In the genomic region with DNA sequence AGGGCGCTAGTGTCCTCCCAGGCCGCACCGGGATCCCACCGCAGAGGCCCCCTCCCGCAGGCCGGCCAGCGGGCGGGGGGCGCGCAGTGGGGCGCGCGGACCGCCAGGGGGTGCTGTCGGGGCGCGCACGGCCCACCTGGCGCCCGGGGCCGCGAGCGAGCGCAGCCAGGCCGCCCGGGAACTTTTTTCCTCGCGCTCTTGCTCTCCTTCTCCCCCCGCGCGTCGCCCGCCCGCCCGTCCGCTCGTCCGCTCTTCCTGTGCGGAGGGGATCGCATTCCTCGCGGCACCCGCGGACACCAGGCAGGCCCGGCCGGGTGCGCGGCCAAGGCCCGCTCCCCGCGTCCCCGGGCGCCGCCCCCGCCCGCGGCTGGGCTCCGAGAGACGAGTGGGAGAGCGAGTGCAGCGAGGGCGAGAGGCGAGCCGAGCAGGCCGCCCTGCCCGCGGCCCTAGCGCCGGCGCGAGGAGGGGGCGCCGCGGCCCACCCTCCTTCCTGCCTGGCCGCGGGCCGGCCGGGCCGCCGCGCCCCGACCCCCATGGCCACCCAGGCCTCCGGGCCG, we compare ENCODE assay signal across 1 cellular context.
TF ChIP-seq lines count a peak whose summit lies in the region.

Gene RAI1, plus strand, starts transcription at position 272 of the 557 bp plus-strand sequence. CDS start 111,491 bp downstream, outside the sequence.

TF ChIP-seq in GM12878, 131 proteins besides CTCF, POLR2A, EP300 and RAD21 (continued from another document and continues in another):
- TF ChIP-seq SRF (IDR thresholded peaks at IDR 0.05; ENCODE audit: low read depth in 2 of 2, low read length in 2 of 2) (no peak), IKZF1 (conservative IDR thresholded peaks at IDR 0.05) (peak; percentile 86), GATAD2B (conservative IDR thresholded peaks at IDR 0.05; ENCODE audit: low read depth) (peak; percentile 89), RB1 (IDR thresholded peaks at IDR 0.05; ENCODE audit: borderline replicate concordance) (no peak; the same call in 1 of the 2 replicates), ZBTB33 (IDR thresholded peaks at IDR 0.05) (no peak), IRF5 (IDR thresholded peaks at IDR 0.05; ENCODE audit: borderline replicate concordance) (no peak), IRF4 (IDR thresholded peaks at IDR 0.05; ENCODE audit: low read depth, low read length) (no peak), NR2F1 (conservative IDR thresholded peaks at IDR 0.05) (peak; percentile 68; the same call in 1 of the 2 replicates), GABPA (IDR thresholded peaks at IDR 0.05; ENCODE audit: low read depth) (0 out of 2 replicates have a peak, but pooled peaks have one; percentile 41), SMAD5 (IDR thresholded peaks at IDR 0.05; ENCODE audit: low read depth) (no peak), WRNIP1 (IDR thresholded peaks at IDR 0.05; ENCODE audit: borderline replicate concordance, low read depth, low read length) (no peak), ATF7 (IDR thresholded peaks at IDR 0.05; ENCODE audit: low read depth) (no peak), BACH1 (IDR thresholded peaks at IDR 0.05; ENCODE audit: borderline replicate concordance) (peak; percentile 79), HDAC6 (IDR thresholded peaks at IDR 0.05; ENCODE audit: unreplicated experiment) (peak; percentile 14), JUNB (IDR thresholded peaks at IDR 0.05) (no peak), DPF2 (IDR thresholded peaks at IDR 0.05) (peak; percentile 77; the same call in 1 of the 2 replicates), SIN3A (IDR thresholded peaks at IDR 0.05; ENCODE audit: low read depth, low read length) (peak; percentile 7; the same call in 1 of the 2 replicates), ZNF622 (IDR thresholded peaks at IDR 0.05) (no peak), YBX1 (IDR thresholded peaks at IDR 0.05) (no peak), YY1 (IDR thresholded peaks at IDR 0.05; ENCODE audit: low read depth, low read length) (peak; percentile 68; the same call in 1 of the 2 replicates), BMI1 (IDR thresholded peaks at IDR 0.05; ENCODE audit: borderline replicate concordance) (no peak), REST (IDR thresholded peaks at IDR 0.05; ENCODE audit: low read depth, low read length) (no peak), ESRRA (IDR thresholded peaks at IDR 0.05; ENCODE audit: low read length) (no peak), NBN (IDR thresholded peaks at IDR 0.05) (no peak), TAF1 (IDR thresholded peaks at IDR 0.05; ENCODE audit: borderline replicate concordance, low read depth, low read length) (peak; percentile 28; the same call in 1 of the 2 replicates), RFX5 (IDR thresholded peaks at IDR 0.05; ENCODE audit: low read depth, low read length) (no peak), POLR2AphosphoS5 (IDR thresholded peaks at IDR 0.05; ENCODE audit: low read length) (no peak; the same call in 1 of the 2 replicates), USF1 (IDR thresholded peaks at IDR 0.05; ENCODE audit: borderline replicate concordance, extremely low read length, insufficient read depth, low read depth, low read length) (no peak)
- TF ChIP-seq, protein P1, sequence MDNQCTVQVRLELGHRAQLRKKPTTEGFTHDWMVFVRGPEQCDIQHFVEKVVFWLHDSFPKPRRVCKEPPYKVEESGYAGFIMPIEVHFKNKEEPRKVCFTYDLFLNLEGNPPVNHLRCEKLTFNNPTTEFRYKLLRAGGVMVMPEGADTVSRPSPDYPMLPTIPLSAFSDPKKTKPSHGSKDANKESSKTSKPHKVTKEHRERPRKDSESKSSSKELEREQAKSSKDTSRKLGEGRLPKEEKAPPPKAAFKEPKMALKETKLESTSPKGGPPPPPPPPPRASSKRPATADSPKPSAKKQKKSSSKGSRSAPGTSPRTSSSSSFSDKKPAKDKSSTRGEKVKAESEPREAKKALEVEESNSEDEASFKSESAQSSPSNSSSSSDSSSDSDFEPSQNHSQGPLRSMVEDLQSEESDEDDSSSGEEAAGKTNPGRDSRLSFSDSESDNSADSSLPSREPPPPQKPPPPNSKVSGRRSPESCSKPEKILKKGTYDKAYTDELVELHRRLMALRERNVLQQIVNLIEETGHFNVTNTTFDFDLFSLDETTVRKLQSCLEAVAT (IDR thresholded peaks at IDR 0.05): no peak
- TF ChIP-seq, protein P2, sequence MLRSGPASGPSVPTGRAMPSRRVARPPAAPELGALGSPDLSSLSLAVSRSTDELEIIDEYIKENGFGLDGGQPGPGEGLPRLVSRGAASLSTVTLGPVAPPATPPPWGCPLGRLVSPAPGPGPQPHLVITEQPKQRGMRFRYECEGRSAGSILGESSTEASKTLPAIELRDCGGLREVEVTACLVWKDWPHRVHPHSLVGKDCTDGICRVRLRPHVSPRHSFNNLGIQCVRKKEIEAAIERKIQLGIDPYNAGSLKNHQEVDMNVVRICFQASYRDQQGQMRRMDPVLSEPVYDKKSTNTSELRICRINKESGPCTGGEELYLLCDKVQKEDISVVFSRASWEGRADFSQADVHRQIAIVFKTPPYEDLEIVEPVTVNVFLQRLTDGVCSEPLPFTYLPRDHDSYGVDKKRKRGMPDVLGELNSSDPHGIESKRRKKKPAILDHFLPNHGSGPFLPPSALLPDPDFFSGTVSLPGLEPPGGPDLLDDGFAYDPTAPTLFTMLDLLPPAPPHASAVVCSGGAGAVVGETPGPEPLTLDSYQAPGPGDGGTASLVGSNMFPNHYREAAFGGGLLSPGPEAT (IDR thresholded peaks at IDR 0.05; ENCODE audit: low read depth): no peak
- TF ChIP-seq, protein P3, sequence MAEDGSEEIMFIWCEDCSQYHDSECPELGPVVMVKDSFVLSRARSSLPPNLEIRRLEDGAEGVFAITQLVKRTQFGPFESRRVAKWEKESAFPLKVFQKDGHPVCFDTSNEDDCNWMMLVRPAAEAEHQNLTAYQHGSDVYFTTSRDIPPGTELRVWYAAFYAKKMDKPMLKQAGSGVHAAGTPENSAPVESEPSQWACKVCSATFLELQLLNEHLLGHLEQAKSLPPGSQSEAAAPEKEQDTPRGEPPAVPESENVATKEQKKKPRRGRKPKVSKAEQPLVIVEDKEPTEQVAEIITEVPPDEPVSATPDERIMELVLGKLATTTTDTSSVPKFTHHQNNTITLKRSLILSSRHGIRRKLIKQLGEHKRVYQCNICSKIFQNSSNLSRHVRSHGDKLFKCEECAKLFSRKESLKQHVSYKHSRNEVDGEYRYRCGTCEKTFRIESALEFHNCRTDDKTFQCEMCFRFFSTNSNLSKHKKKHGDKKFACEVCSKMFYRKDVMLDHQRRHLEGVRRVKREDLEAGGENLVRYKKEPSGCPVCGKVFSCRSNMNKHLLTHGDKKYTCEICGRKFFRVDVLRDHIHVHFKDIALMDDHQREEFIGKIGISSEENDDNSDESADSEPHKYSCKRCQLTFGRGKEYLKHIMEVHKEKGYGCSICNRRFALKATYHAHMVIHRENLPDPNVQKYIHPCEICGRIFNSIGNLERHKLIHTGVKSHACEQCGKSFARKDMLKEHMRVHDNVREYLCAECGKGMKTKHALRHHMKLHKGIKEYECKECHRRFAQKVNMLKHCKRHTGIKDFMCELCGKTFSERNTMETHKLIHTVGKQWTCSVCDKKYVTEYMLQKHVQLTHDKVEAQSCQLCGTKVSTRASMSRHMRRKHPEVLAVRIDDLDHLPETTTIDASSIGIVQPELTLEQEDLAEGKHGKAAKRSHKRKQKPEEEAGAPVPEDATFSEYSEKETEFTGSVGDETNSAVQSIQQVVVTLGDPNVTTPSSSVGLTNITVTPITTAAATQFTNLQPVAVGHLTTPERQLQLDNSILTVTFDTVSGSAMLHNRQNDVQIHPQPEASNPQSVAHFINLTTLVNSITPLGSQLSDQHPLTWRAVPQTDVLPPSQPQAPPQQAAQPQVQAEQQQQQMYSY (CRISPR knock-in tag; IDR thresholded peaks at IDR 0.05): no peak
- TF ChIP-seq, protein P4, sequence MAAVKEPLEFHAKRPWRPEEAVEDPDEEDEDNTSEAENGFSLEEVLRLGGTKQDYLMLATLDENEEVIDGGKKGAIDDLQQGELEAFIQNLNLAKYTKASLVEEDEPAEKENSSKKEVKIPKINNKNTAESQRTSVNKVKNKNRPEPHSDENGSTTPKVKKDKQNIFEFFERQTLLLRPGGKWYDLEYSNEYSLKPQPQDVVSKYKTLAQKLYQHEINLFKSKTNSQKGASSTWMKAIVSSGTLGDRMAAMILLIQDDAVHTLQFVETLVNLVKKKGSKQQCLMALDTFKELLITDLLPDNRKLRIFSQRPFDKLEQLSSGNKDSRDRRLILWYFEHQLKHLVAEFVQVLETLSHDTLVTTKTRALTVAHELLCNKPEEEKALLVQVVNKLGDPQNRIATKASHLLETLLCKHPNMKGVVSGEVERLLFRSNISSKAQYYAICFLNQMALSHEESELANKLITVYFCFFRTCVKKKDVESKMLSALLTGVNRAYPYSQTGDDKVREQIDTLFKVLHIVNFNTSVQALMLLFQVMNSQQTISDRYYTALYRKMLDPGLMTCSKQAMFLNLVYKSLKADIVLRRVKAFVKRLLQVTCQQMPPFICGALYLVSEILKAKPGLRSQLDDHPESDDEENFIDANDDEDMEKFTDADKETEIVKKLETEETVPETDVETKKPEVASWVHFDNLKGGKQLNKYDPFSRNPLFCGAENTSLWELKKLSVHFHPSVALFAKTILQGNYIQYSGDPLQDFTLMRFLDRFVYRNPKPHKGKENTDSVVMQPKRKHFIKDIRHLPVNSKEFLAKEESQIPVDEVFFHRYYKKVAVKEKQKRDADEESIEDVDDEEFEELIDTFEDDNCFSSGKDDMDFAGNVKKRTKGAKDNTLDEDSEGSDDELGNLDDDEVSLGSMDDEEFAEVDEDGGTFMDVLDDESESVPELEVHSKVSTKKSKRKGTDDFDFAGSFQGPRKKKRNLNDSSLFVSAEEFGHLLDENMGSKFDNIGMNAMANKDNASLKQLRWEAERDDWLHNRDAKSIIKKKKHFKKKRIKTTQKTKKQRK (IDR thresholded peaks at IDR 0.05; ENCODE audit: low read depth, low read length): no peak
- TF ChIP-seq, protein P5, sequence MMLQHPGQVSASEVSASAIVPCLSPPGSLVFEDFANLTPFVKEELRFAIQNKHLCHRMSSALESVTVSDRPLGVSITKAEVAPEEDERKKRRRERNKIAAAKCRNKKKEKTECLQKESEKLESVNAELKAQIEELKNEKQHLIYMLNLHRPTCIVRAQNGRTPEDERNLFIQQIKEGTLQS (IDR thresholded peaks at IDR 0.05; ENCODE audit: borderline replicate concordance, extremely low read depth, low read depth, low read length): no peak
- TF ChIP-seq, protein P6, sequence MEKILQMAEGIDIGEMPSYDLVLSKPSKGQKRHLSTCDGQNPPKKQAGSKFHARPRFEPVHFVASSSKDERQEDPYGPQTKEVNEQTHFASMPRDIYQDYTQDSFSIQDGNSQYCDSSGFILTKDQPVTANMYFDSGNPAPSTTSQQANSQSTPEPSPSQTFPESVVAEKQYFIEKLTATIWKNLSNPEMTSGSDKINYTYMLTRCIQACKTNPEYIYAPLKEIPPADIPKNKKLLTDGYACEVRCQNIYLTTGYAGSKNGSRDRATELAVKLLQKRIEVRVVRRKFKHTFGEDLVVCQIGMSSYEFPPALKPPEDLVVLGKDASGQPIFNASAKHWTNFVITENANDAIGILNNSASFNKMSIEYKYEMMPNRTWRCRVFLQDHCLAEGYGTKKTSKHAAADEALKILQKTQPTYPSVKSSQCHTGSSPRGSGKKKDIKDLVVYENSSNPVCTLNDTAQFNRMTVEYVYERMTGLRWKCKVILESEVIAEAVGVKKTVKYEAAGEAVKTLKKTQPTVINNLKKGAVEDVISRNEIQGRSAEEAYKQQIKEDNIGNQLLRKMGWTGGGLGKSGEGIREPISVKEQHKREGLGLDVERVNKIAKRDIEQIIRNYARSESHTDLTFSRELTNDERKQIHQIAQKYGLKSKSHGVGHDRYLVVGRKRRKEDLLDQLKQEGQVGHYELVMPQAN (conservative IDR thresholded peaks at IDR 0.05): peak; percentile 55; the same call in 1 of the 2 replicates
